In the genomic region with DNA sequence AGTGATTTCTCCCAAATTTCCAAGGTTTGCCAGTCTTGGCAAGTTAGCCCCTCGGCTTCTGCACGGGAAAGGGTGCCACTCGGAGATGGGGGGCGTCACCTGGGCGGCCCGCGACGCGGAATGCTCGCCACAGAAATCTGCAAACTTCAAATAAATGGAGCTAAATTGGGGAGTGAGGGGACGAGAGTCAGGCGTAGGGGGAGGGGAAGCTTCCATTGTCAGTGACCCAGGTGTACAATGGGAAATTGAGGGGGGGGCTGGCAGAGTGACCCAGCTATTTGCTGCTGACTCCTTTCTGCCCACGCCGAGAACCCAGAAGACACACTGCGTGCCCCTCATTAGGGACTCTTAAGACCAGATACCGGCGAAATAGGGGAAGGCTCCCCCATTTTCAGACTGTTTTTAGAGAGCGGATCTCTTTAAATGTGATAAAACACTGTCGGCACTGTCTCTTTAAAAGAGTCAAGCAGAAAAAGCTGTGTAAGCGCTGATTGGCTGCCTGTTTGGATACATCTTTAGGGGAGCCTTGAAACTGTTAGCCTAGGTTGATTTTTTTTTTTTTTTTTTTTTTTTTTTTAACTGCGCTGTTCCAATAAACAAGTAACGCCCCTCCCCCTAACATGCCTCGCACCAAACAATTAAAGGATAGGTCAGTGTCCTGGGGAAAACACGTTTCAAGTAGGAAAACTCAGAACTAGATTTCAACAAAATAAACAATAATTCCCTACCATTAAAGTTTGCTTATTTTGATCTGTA, we compare ENCODE assay signal across 8 cellular contexts. TPM values are rescaled to one million over a fixed set of nuclear protein-coding genes. Genes with fewer than 3 reads are reported as not detected.
DNase-seq lines count a peak whose midpoint lies in the region; ATAC-seq and TF ChIP-seq lines count a peak whose summit lies in the region.

No MANE protein-coding gene starts in this region.

- H3K27ac Mint-ChIP-seq in osteocyte (ENCODE audit: unreplicated experiment), result peak overlapping the region; percentile 92

- peak overlapping the region; percentile 86 for H3K4me3 Mint-ChIP-seq in osteocyte (ENCODE audit: unreplicated experiment)

- H3K27ac ChIP-seq in angular gyrus (ENCODE audit: low read depth, low read length) (peak overlapping the region; percentile 96), heart left ventricle (peak overlapping the region; percentile 72 to 97 (median 92)), vagina (peak overlapping the region; percentile 97)

- H3K36me3 ChIP-seq in HAP-1 (replicated peaks) (peaks cover 12% of the 10 kb centered on the region), heart left ventricle (peaks cover 0 to 7% (median 0%) of the 10 kb centered on the region in 9 donors), vagina (no peaks in the 10 kb centered on the region)

- in situ Hi-C loops in HAP-1 (cut with MboI; ENCODE audit: low sequenced_read_pairs), result loop anchor here (5.0 kb wide), 1 partner anchor 80 kb away; no protein-coding TSS in a partner anchor

- ATAC-seq in heart left ventricle, result peak; percentile 58 to 86 (median 68)

- H3K4me1 ChIP-seq in HAP-1 (peaks cover 26% of the 10 kb centered on the region), heart left ventricle (peaks cover 4 to 48% (median 31%) of the 10 kb centered on the region in 12 donors), vagina (peaks cover 57% of the 10 kb centered on the region)

- no peaks in the 10 kb centered on the region for H3K27me3 Mint-ChIP-seq in osteocyte (ENCODE audit: unreplicated experiment)

- TF ChIP-seq CTCF in heart left ventricle (IDR thresholded peaks at IDR 0.05) (no peak), osteocyte (IDR thresholded peaks at IDR 0.05) (no peak), vagina (IDR thresholded peaks at IDR 0.05) (no peak)

- no peaks in the 10 kb centered on the region for H3K9me3 ChIP-seq in HAP-1
- H3K9me3 ChIP-seq in heart left ventricle, result no peaks in the 10 kb centered on the region
- H3K9me3 ChIP-seq in vagina, result no peaks in the 10 kb centered on the region

- H3K4me3 ChIP-seq in HAP-1 (peak overlapping the region; percentile 71), heart left ventricle (peak overlapping the region; percentile 74 to 98 (median 88)), vagina (peak overlapping the region; percentile 79 to 98)

- H3K36me3 Mint-ChIP-seq in osteocyte (ENCODE audit: unreplicated experiment), result peaks cover 5% of the 10 kb centered on the region

- DNase-seq in DMS153 treated with DMSO at 0.1 percent for 48 hours (lab: John Stamatoyannopoulos, UW; ENCODE audit: unreplicated experiment) (peak; percentile 90), HAP-1 (ENCODE audit: low spot score in 2 of 2) (peak; percentile 80 to 95), NCI-H146 treated with DMSO at 0.1 percent for 48 hours (lab: John Stamatoyannopoulos, UW; ENCODE audit: unreplicated experiment) (peak; percentile 75), T follicular helper cell (ENCODE audit: low read depth) (peak; percentile 70), heart left ventricle (peak in 4 of 5 donors; percentile 68 to 83 (median 80)), osteocyte (ENCODE audit: extremely low spot score, unreplicated experiment) (no peak), vagina (ENCODE audit: extremely low spot score in 2 of 2) (no peak)

- 0% methylated on average over 22 to 24 of the region's 24 CpGs for WGBS in heart left ventricle, 4 donors

- intact Hi-C loops in heart left ventricle (cut with DNase I), result loop anchor here (1.0 to 10.0 kb wide), 20 partner anchors 53 to 355 kb away; partner anchors contain the start of genes CYB5RL (in 5 of the 10), MRPL37 (in 5 of the 10), TCEANC2 (in 1 of the 10) and TMEM59 (in 1 of the 10)
- intact Hi-C loops in vagina (cut with DNase I), result loop anchor here (2.0 to 10.0 kb wide), 2 partner anchors 83 to 135 kb away; no protein-coding TSS in a partner anchor

- H3K9me3 Mint-ChIP-seq in osteocyte (ENCODE audit: unreplicated experiment), result no peaks in the 10 kb centered on the region

- peak in 1 of 2 donors; percentile 36 for TF ChIP-seq POLR2A in heart left ventricle (IDR thresholded peaks at IDR 0.05)
- TF ChIP-seq POLR2A in vagina (IDR thresholded peaks at IDR 0.05), result peak in 1 of 2 donors; percentile 37

- H3K4me1 Mint-ChIP-seq in osteocyte (ENCODE audit: unreplicated experiment), result peaks cover 38% of the 10 kb centered on the region

- no peaks in the 10 kb centered on the region for H3K27me3 ChIP-seq in HAP-1 (ENCODE audit: low read depth)
- no peaks in the 10 kb centered on the region for H3K27me3 ChIP-seq in heart left ventricle
- H3K27me3 ChIP-seq in vagina, result no peaks in the 10 kb centered on the region

RNA-seq across cellular contexts. Expression of gene SSBP3, which starts 1.2 kb away (rescaled TPM):
- 10 to 100 TPM; 20.8 to 61.8 (median 48.3) TPM for total RNA-seq in heart left ventricle
- 10 to 100 TPM; 21.4 to 30.7 TPM for polyA plus RNA-seq in heart left ventricle
- 56.4 and 68.1 TPM in 2 replicates for total RNA-seq in osteocyte
- 70.7 TPM for total RNA-seq in vagina

Comparison
In these comparisons a context has a peak if more than half of its experiments do, and no peak if none do; other contexts are left out.
1. DNase-seq: peak in DMS153 treated with DMSO at 0.1 percent for 48 hours (single experiment), HAP-1 (2 of 2), NCI-H146 treated with DMSO at 0.1 percent for 48 hours (single experiment), T follicular helper cell (single experiment) and heart left ventricle (4 of 5); none in osteocyte (single experiment) and vagina (0 of 2).
2. Peak in every context shown above with its lines, with median percentiles within 50 percentile points of each other: H3K4me3 ChIP-seq and H3K27ac ChIP-seq.